ENCODE assay signal across 9 cellular contexts in genomic region chr9:137299938-137300337, GRCh38. TPM values are rescaled to one million over a fixed set of nuclear protein-coding genes. Genes with fewer than 3 reads are reported as not detected.
DNase-seq lines count a peak whose midpoint lies in the region; ATAC-seq, FAIRE-seq and TF ChIP-seq lines count a peak whose summit lies in the region.
"Had no signal": no experiment of that assay in that cellular context is flagged by ENCODE, and none has a peak within 500 bp of the region (broad histone marks: within the 10 kb centered on the region; RNA-seq: fewer than 3 reads in every experiment).

No MANE protein-coding gene starts in this region.

- FAIRE-seq in GM12891 (lab: Jason Lieb, UNC): no peak

- in situ Hi-C loops in GM13976 (cut with MboI; ENCODE audit: low sequenced_read_pairs, unreplicated experiment): loop anchor here (25.0 kb wide), 1 partner anchor 237 kb away; no protein-coding TSS in a partner anchor

- intact Hi-C loops in right cardiac atrium (cut with DNase I): loop anchor here (2.0 to 10.0 kb wide), 4 partner anchors 105 to 225 kb away; no protein-coding TSS in a partner anchor

- ATAC-seq in GM23338: peak; percentile 0; the same call in 2 of the 3 replicates
- no peak for ATAC-seq in T-helper 17 cell
- peak in 1 of 2 donors; percentile 1 for ATAC-seq in right cardiac atrium
- no peak for ATAC-seq in HG02870 (IDR thresholded peaks at IDR 0.05; ENCODE audit: unreplicated experiment)
- ATAC-seq in stimulated activated naive B cell treated with anti-CD40 and anti-IgM and Interleukin-4, amounts not matched to agents 10 μg/mL and 1 μg/mL and 100 μg/mL, for 72 hours (replicated peaks): no peak

- H3K36me3 ChIP-seq in GM23338 (ENCODE audit: insufficient read depth): no peaks in the 10 kb centered on the region

- TF ChIP-seq POLR2A in GM12891 (IDR thresholded peaks at IDR 0.05; ENCODE audit: low read depth, low read length): no peak

- H3K4me1 ChIP-seq in GM23338 (ENCODE audit: insufficient read depth) (peaks cover 46% of the 10 kb centered on the region), right cardiac atrium (ENCODE audit: control insufficient read depth, insufficient read depth, low read length) (no peaks in the 10 kb centered on the region)

- H3K4me1 Mint-ChIP-seq in GM23338 (peaks cover 43% of the 10 kb centered on the region), T-helper 17 cell (peaks cover 7% of the 10 kb centered on the region)
- peaks cover 12 to 32% of the 10 kb centered on the region in 2 donors for H3K4me1 Mint-ChIP-seq in stimulated activated naive B cell treated with anti-CD40 and anti-IgM and Interleukin-4, amounts not matched to agents 10 μg/mL and 1 μg/mL and 100 μg/mL, for 72 hours

- H3K79me2 ChIP-seq in GM23338 (replicated peaks; ENCODE audit: insufficient read depth): peaks cover 3% of the 10 kb centered on the region; the same call in 1 of the 2 replicates

- H3K9me3 Mint-ChIP-seq in GM23338: no peaks in the 10 kb centered on the region; the same call in 2 of the 3 replicates
- no peaks in the 10 kb centered on the region for H3K9me3 Mint-ChIP-seq in stimulated activated naive B cell treated with anti-CD40 and anti-IgM and Interleukin-4, amounts not matched to agents 10 μg/mL and 1 μg/mL and 100 μg/mL, for 72 hours

- H3K4me3 Mint-ChIP-seq in GM23338 (peak overlapping the region; percentile 97), T-helper 17 cell (peak overlapping the region; percentile 49)
- H3K4me3 Mint-ChIP-seq in stimulated activated naive B cell treated with anti-CD40 and anti-IgM and Interleukin-4, amounts not matched to agents 10 μg/mL and 1 μg/mL and 100 μg/mL, for 72 hours: peak overlapping the region in 1 of 2 donors; percentile 50

- H3K27me3 Mint-ChIP-seq in GM23338 (ENCODE audit: insufficient read depth, low read depth, poor library complexity) (peaks cover 36% of the 10 kb centered on the region), T-helper 17 cell (peaks cover 17% of the 10 kb centered on the region)
- H3K27me3 Mint-ChIP-seq in stimulated activated naive B cell treated with anti-CD40 and anti-IgM and Interleukin-4, amounts not matched to agents 10 μg/mL and 1 μg/mL and 100 μg/mL, for 72 hours: peaks cover 24 to 34% of the 10 kb centered on the region in 2 donors

- H2AFZ ChIP-seq in GM23338: no peak overlapping the region

- H3K4me3 ChIP-seq in GM23338 (peak overlapping the region; percentile 94), right cardiac atrium (ENCODE audit: low read length) (peak overlapping the region; percentile 76)

- peak overlapping the region; percentile 96 for H3K4me2 ChIP-seq in GM23338

- H3K36me3 Mint-ChIP-seq in GM23338 (ENCODE audit: low read depth) (peaks cover 4% of the 10 kb centered on the region; the same call in 2 of the 3 replicates), T-helper 17 cell (ENCODE audit: low read depth) (peaks cover 2% of the 10 kb centered on the region)
- no peaks in the 10 kb centered on the region for H3K36me3 Mint-ChIP-seq in stimulated activated naive B cell treated with anti-CD40 and anti-IgM and Interleukin-4, amounts not matched to agents 10 μg/mL and 1 μg/mL and 100 μg/mL, for 72 hours

- H3K27ac ChIP-seq in GM23338 (ENCODE audit: low read depth) (peak overlapping the region; percentile 30), right cardiac atrium (ENCODE audit: low read length) (no peak overlapping the region)

- WGBS in right cardiac atrium: 35% methylated on average over 16 of the region's 16 CpGs

- peaks cover 11% of the 10 kb centered on the region for H4K20me1 ChIP-seq in GM23338 (replicated peaks; ENCODE audit: insufficient read depth)

- H3K27ac Mint-ChIP-seq in GM23338 (peak overlapping the region; percentile 97), T-helper 17 cell (peak overlapping the region; percentile 60)
- H3K27ac Mint-ChIP-seq in stimulated activated naive B cell treated with anti-CD40 and anti-IgM and Interleukin-4, amounts not matched to agents 10 μg/mL and 1 μg/mL and 100 μg/mL, for 72 hours: no peak overlapping the region

- no peak for TF ChIP-seq CTCF in GM23338 (conservative IDR thresholded peaks at IDR 0.05; ENCODE audit: low read depth in 2 of 2)
- no peak for TF ChIP-seq CTCF in GM13976 (IDR thresholded peaks at IDR 0.05; ENCODE audit: borderline replicate concordance, control extremely low read depth, extremely low read depth, insufficient read depth, missing control alignments)

- DNase-seq in GM23338 (ENCODE audit: low spot score): peak; percentile 80
- DNase-seq in T-helper 17 cell: no peak
- DNase-seq in right cardiac atrium: peak; percentile 52 to 78 (median 76)
- peak; percentile 12 for DNase-seq in renal cortical epithelial cell (ENCODE audit: low read depth)
- DNase-seq in GM12891 (ENCODE audit: insufficient read length, low spot score): no peak
- no peak for DNase-seq in stimulated activated naive B cell treated with anti-CD40 and anti-IgM and Interleukin-4, amounts not matched to agents 10 μg/mL and 1 μg/mL and 100 μg/mL, for 72 hours
- no peak for DNase-seq in GM13976 (ENCODE audit: low spot score)

- no peaks in the 10 kb centered on the region for H3K9me2 ChIP-seq in GM23338 (ENCODE audit: insufficient read depth)

- peaks cover 26% of the 10 kb centered on the region for H3F3A ChIP-seq in GM23338 (replicated peaks; ENCODE audit: low read depth)

- H3K27me3 ChIP-seq in GM23338 (ENCODE audit: insufficient read depth): peaks cover 34% of the 10 kb centered on the region
- no peaks in the 10 kb centered on the region for H3K27me3 ChIP-seq in right cardiac atrium (ENCODE audit: control insufficient read depth, insufficient read depth)

- H3K9me3 ChIP-seq in T-helper 17 cell (ENCODE audit: control insufficient read depth, low read length, poor library complexity, severe bottlenecking): no peaks in the 10 kb centered on the region
- H3K9me3 ChIP-seq in right cardiac atrium (ENCODE audit: control insufficient read depth, low read length): no peaks in the 10 kb centered on the region

TF ChIP-seq in GM23338, 12 proteins besides CTCF, POLR2A, EP300 and RAD21 (continues in another document):
- TF ChIP-seq ZNF114 (CRISPR knock-in tag; IDR thresholded peaks at IDR 0.05): peak; percentile 87
- peak; percentile 61 for TF ChIP-seq CREB1 (CRISPR knock-in tag; IDR thresholded peaks at IDR 0.05; ENCODE audit: low read depth)

TF ChIP-seq in GM12891, 5 proteins besides CTCF, POLR2A, EP300 and RAD21:
- TF ChIP-seq SPI1 (IDR thresholded peaks at IDR 0.05; ENCODE audit: low read depth, low read length): no peak
- TF ChIP-seq POLR2AphosphoS5 (IDR thresholded peaks at IDR 0.05; ENCODE audit: low read depth, low read length): no peak
- TF ChIP-seq POU2F2 (IDR thresholded peaks at IDR 0.05; ENCODE audit: low read depth, low read length): no peak
- no peak for TF ChIP-seq TAF1 (IDR thresholded peaks at IDR 0.05; ENCODE audit: low read depth, low read length)
- no peak for TF ChIP-seq PAX5 (IDR thresholded peaks at IDR 0.05; ENCODE audit: insufficient read depth, low read length, severe bottlenecking)

RNA-seq across cellular contexts. Expression of gene NRARP, which starts 2.1 kb away (rescaled TPM):
- total RNA-seq in GM23338 (2014; rRNA removed; shearing (Covaris generic)): 39.0 and 55.1 TPM in 2 replicates
- polyA plus RNA-seq in GM23338 (2016; fragmentation: Nextera tagmentation; extraction: Ambion mirVana): 4.0 and 4.8 TPM in 2 replicates
- under 1 TPM; 0.42 to 0.91 TPM for total RNA-seq in T-helper 17 cell
- 10 to 100 TPM in 1 of 4 donors, 1 to 10 TPM in 3; 4.5 to 14.5 (median 7.9) TPM for total RNA-seq in right cardiac atrium
- 4.2 TPM for polyA plus RNA-seq in right cardiac atrium
- total RNA-seq in renal cortical epithelial cell: 0.55 and 1.0 TPM in 2 replicates
- polyA plus RNA-seq in GM12891 (2012; ENCODE audit: low read depth, missing spikeins): 3.0 TPM

RNA-seq across cellular contexts. Expression of gene TOR4A, which starts 22.4 kb away (rescaled TPM):
- total RNA-seq in GM23338 (2014; rRNA removed; shearing (Covaris generic)): 14.4 and 19.0 TPM in 2 replicates
- polyA plus RNA-seq in GM23338 (2016; fragmentation: Nextera tagmentation; extraction: Ambion mirVana): 2.0 and 2.1 TPM in 2 replicates
- total RNA-seq in T-helper 17 cell: 1 to 10 TPM; 2.1 to 4.0 TPM
- 10 to 100 TPM; 10.9 to 17.2 (median 13.1) TPM for total RNA-seq in right cardiac atrium
- 6.2 TPM for polyA plus RNA-seq in right cardiac atrium
- total RNA-seq in renal cortical epithelial cell: 36.3 and 42.1 TPM in 2 replicates
- 5.2 TPM for polyA plus RNA-seq in GM12891 (2012; ENCODE audit: low read depth, missing spikeins)

RNA-seq across cellular contexts. Expression of gene NELFB, which starts 44.8 kb away (rescaled TPM):
- total RNA-seq in GM23338 (2014; rRNA removed; shearing (Covaris generic)): 79.5 and 97.3 TPM in 2 replicates
- polyA plus RNA-seq in GM23338 (2016; fragmentation: Nextera tagmentation; extraction: Ambion mirVana) (30.0 and 31.2 TPM in 2 replicates), right cardiac atrium (33.8 TPM)
- total RNA-seq in T-helper 17 cell (10 to 100 TPM; 33.2 to 37.8 TPM), right cardiac atrium (10 to 100 TPM; 34.8 to 38.6 (median 37.1) TPM), renal cortical epithelial cell (55.4 and 62.2 TPM in 2 replicates)
- 30.7 TPM for polyA plus RNA-seq in GM12891 (2012; ENCODE audit: low read depth, missing spikeins)

RNA-seq across cellular contexts. Expression of gene STPG3, which starts 48.9 kb away (rescaled TPM):
- not detected in 2 replicates for total RNA-seq in GM23338 (2014; rRNA removed; shearing (Covaris generic))
- not detected in 2 replicates for polyA plus RNA-seq in GM23338 (2016; fragmentation: Nextera tagmentation; extraction: Ambion mirVana)
- total RNA-seq in T-helper 17 cell: under 1 TPM in 1 of 2 donors, not detected in 1; 0.62 TPM
- total RNA-seq in right cardiac atrium: under 1 TPM in 3 of 4 donors, not detected in 1; 0.31 to 0.46 (median 0.32) TPM
- polyA plus RNA-seq in right cardiac atrium: 0.23 TPM
- not detected in 2 replicates for total RNA-seq in renal cortical epithelial cell
- 0.28 TPM for polyA plus RNA-seq in GM12891 (2012; ENCODE audit: low read depth, missing spikeins)
- total RNA-seq: activated CD8-positive, alpha-beta memory T cell treated with anti-CD3 and anti-CD28 coated beads for 36 hours had no signal

RNA-seq across cellular contexts. Expression of gene TUBB4B, which starts 58.9 kb away (rescaled TPM):
- total RNA-seq in GM23338 (2014; rRNA removed; shearing (Covaris generic)): 334 and 374 TPM in 2 replicates
- 389 and 408 TPM in 2 replicates for polyA plus RNA-seq in GM23338 (2016; fragmentation: Nextera tagmentation; extraction: Ambion mirVana)
- total RNA-seq in T-helper 17 cell: 10 to 100 TPM; 81.0 to 90.5 TPM
- total RNA-seq in right cardiac atrium: 100 to 1,000 TPM; 203 to 461 (median 332) TPM
- polyA plus RNA-seq in right cardiac atrium: 591 TPM
- total RNA-seq in renal cortical epithelial cell: 153 and 288 TPM in 2 replicates
- 199 TPM for polyA plus RNA-seq in GM12891 (2012; ENCODE audit: low read depth, missing spikeins)

Comparison
In these comparisons a context has a peak if more than half of its experiments do, and no peak if none do; other contexts are left out.
1. DNase-seq: peak in GM23338 (single experiment), right cardiac atrium (3 of 3) and renal cortical epithelial cell (single experiment); none in T-helper 17 cell (0 of 3), GM12891 (single experiment), stimulated activated naive B cell treated with anti-CD40 and anti-IgM and Interleukin-4, amounts not matched to agents 10 μg/mL and 1 μg/mL and 100 μg/mL, for 72 hours (single experiment) and GM13976 (single experiment).